ENCODE assay signal across 20 cellular contexts in the genomic region with DNA sequence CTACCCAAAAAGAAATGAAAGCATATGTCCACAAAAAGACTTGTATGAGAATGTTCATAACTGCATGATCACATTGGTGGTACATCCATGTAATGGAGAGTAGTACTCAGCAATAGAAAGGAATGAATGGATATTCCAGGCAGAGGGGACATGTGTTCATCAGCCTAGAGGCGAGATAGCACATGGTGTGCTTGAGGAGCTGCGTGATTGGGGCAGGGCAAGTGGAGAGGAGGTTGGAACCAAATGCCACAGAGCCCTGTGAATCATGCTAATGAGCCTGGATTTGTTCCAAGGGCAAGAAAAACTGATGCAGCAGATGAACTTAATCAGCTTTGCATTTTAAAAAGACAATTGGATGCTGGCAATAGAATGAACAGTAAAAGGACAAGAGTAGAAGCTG.
"Had no signal": no experiment of that assay in that cellular context is flagged by ENCODE, and none has a peak within 500 bp of the region (broad histone marks: within the 10 kb centered on the region; RNA-seq: fewer than 3 reads in every experiment).

No MANE protein-coding gene starts in this region.

- H3K4me1 ChIP-seq: ascending aorta, left ventricle myocardium inferior, right atrium auricular region, suprapubic skin had no signal

- H3K27ac ChIP-seq: ascending aorta, left ventricle myocardium inferior, right atrium auricular region, suprapubic skin, VCaP had no signal

- H3K4me2 ChIP-seq: smooth muscle cell had no signal

- H3K27me3 ChIP-seq: ascending aorta, right atrium auricular region, suprapubic skin had no signal

- DNase-seq: activated CD4-positive, alpha-beta T cell treated with anti-CD3 and anti-CD28 coated beads for 1 hour; activated CD4-positive, alpha-beta T cell treated with anti-CD3 and anti-CD28 coated beads, Interleukin-2, amount 50 U/mL, for 4 hours; activated naive CD4-positive, alpha-beta T cell treated with anti-CD3 and anti-CD28 coated beads, Interleukin-2, amount 10 ng/mL, durations not matched to agents 7 days and 5 days; activated T-cell treated with anti-CD3 and anti-CD28 coated beads, Interleukin-2, amount 50 U/mL, for 1 hour; endodermal cell; glutamatergic neuron; kidney; left ventricle myocardium inferior; nephron progenitor cell; occipital lobe; stimulated activated CD4-positive, alpha-beta T cell treated with anti-CD3 and anti-CD28 coated beads, Interleukin-4, amount 100 ng/mL, for 4 hours; stimulated activated CD8-positive, alpha-beta memory T cell treated with anti-CD3 and anti-CD28 coated beads, Interleukin-4, amount 100 ng/mL, for 48 hours; stimulated activated naive CD8-positive, alpha-beta T cell treated with anti-CD3 and anti-CD28 coated beads, Interleukin-15, Interleukin-2, amounts not matched to agents 100 U/mL and 50 U/mL, for 24 hours; T-helper 9 cell; trophoblast cell had no signal

- H3K9me3 ChIP-seq: ascending aorta, left ventricle myocardium inferior, right atrium auricular region, suprapubic skin had no signal

- H3K4me3 ChIP-seq: ascending aorta, left ventricle myocardium inferior, right atrium auricular region, smooth muscle cell, suprapubic skin had no signal

- H3K36me3 ChIP-seq: ascending aorta, left ventricle myocardium inferior, right atrium auricular region, suprapubic skin had no signal
